Comparison of ENCODE assay signal across 19 cellular contexts in genomic region chr10:117654105-117654504, GRCh38.
"Had no signal": no experiment of that assay in that cellular context is flagged by ENCODE, and none has a peak within 500 bp of the region (broad histone marks: within the 10 kb centered on the region; RNA-seq: fewer than 3 reads in every experiment).

No MANE protein-coding gene starts in this region.

- H3K4me1 ChIP-seq: psoas muscle, stomach, transverse colon had no signal

- H3K4me3 Mint-ChIP-seq: naive thymus-derived CD8-positive, alpha-beta T cell had no signal

- H3K9me3 ChIP-seq: mucosa of descending colon, neutrophil, psoas muscle, transverse colon had no signal

- FAIRE-seq: endometrium, frontal cortex had no signal

- H3K27ac ChIP-seq: neutrophil, psoas muscle, stomach, thoracic aorta, transverse colon had no signal

- H3K27me3 ChIP-seq: transverse colon had no signal

- H3K27ac Mint-ChIP-seq: naive thymus-derived CD8-positive, alpha-beta T cell had no signal

- H3K4me1 Mint-ChIP-seq: naive thymus-derived CD8-positive, alpha-beta T cell had no signal

- H3K36me3 ChIP-seq: neutrophil, stomach, thoracic aorta, transverse colon had no signal

- DNase-seq: effector memory CD4-positive, alpha-beta T cell; glutamatergic neuron; islet precursor cell; mucosa of descending colon; naive thymus-derived CD8-positive, alpha-beta T cell; psoas muscle; retina; stimulated activated CD4-positive, alpha-beta T cell treated with anti-CD3 and anti-CD28 coated beads, Interleukin-2, amount 100 ng/mL, for 24 hours; stimulated activated naive CD4-positive, alpha-beta T cell; stomach; substantia nigra; transverse colon had no signal

- ATAC-seq: esophagus mucosa; left lobe of liver; mucosa of descending colon; naive thymus-derived CD8-positive, alpha-beta T cell; psoas muscle; sciatic nerve had no signal

- H3K4me3 ChIP-seq: mucosa of descending colon, psoas muscle, stomach, thoracic aorta, transverse colon had no signal
